In genomic region chr16:88685156-88686061, GRCh38 we compare ENCODE assay signal across 8 cellular contexts. TPM values are rescaled to one million over a fixed set of nuclear protein-coding genes. Genes with fewer than 3 reads are reported as not detected.
DNase-seq lines count a peak whose midpoint lies in the region; ATAC-seq and TF ChIP-seq lines count a peak whose summit lies in the region.

No MANE protein-coding gene starts in this region.

- H3K4me1 ChIP-seq in MM.1S (ENCODE audit: low read length) (peaks cover 23% of the 10 kb centered on the region), fibroblast of lung (ENCODE audit: control insufficient read depth, extremely low read depth, insufficient read depth, low read length) (peaks cover 10% of the 10 kb centered on the region), neuron (ENCODE audit: insufficient read depth, low read length) (peaks cover 18% of the 10 kb centered on the region)

- H2AFZ ChIP-seq in MM.1S (ENCODE audit: low read length) = 0 out of 2 replicates have a peak overlapping the region, but pooled peaks have one; percentile 45
- no peak overlapping the region for H2AFZ ChIP-seq in fibroblast of lung (ENCODE audit: low read length)
- H2AFZ ChIP-seq in neuron (ENCODE audit: low read depth, low read length) = no peak overlapping the region

- peak overlapping the region; percentile 68 for H3K9ac ChIP-seq in MM.1S (ENCODE audit: low read length)
- H3K9ac ChIP-seq in fibroblast of lung (ENCODE audit: insufficient read depth, low read length) = no peak overlapping the region

- H3K27me3 ChIP-seq in MM.1S (replicated peaks; ENCODE audit: insufficient read depth, low read length) (no peaks in the 10 kb centered on the region), fibroblast of lung (ENCODE audit: control insufficient read depth, insufficient read depth, low read length) (peaks cover 9% of the 10 kb centered on the region), neuron (ENCODE audit: insufficient read depth, low read length) (peaks cover 46% of the 10 kb centered on the region)

- no peaks in the 10 kb centered on the region for H3K36me3 ChIP-seq in MM.1S (replicated peaks; ENCODE audit: insufficient read depth, low read length)
- H3K36me3 ChIP-seq in fibroblast of lung (ENCODE audit: control insufficient read depth, insufficient read depth, low read length) = no peaks in the 10 kb centered on the region
- H3K36me3 ChIP-seq in neuron (ENCODE audit: insufficient read depth, low read length) = no peaks in the 10 kb centered on the region

- H3K27ac ChIP-seq in MM.1S (ENCODE audit: low read length) (peak overlapping the region; percentile 75), fibroblast of lung (ENCODE audit: insufficient read depth, low read length) (no peak overlapping the region)

- H3K9me2 ChIP-seq in MM.1S (replicated peaks; ENCODE audit: insufficient read depth, low read length) = no peaks in the 10 kb centered on the region

- H4K20me1 ChIP-seq in MM.1S (ENCODE audit: insufficient read depth, low read length) (no peaks in the 10 kb centered on the region), fibroblast of lung (ENCODE audit: control insufficient read depth, extremely low read depth, insufficient read depth, low read length) (no peaks in the 10 kb centered on the region)

- no peak for ATAC-seq in HG02588 (IDR thresholded peaks at IDR 0.05; ENCODE audit: unreplicated experiment)

- H3K4me2 ChIP-seq in MM.1S (ENCODE audit: low read depth, low read length) (peak overlapping the region; percentile 84), fibroblast of lung (ENCODE audit: extremely low read depth, insufficient read depth, low read length) (peak overlapping the region; percentile 20)

- H3K79me2 ChIP-seq in MM.1S (ENCODE audit: low read length) = peaks cover 8% of the 10 kb centered on the region; the same call in 1 of the 2 replicates
- no peaks in the 10 kb centered on the region for H3K79me2 ChIP-seq in fibroblast of lung (ENCODE audit: control insufficient read depth, insufficient read depth, low read length)

- H3F3A ChIP-seq in MM.1S (ENCODE audit: insufficient read depth, low read length) = peaks cover 27% of the 10 kb centered on the region

- H3K4me3 ChIP-seq in MM.1S (ENCODE audit: low read length) (peak overlapping the region; percentile 74), fibroblast of lung (replicated peaks in 1 of 4; ENCODE audit: control extremely low read depth in 1 of 4, insufficient read depth in 1 of 4, low read depth in 3 of 4, low read length in 4 of 4) (peak overlapping the region in 3 of 4 experiments; percentile 11 to 57 (median 42)), neuron (ENCODE audit: low read length) (peak overlapping the region; percentile 31)

- DNase-seq in D341Med (ENCODE audit: low spot score) = peak; percentile 64
- peak; percentile 61 for DNase-seq in MM.1S
- peak; percentile 69 for DNase-seq in activated T-cell treated with anti-CD3 and anti-CD28 coated beads for 4 hours
- peak; percentile 31 to 48 for DNase-seq in fibroblast of lung (ENCODE audit: low read depth in 2 of 2)
- DNase-seq in Ammon's horn (ENCODE audit: low spot score) = no peak
- no peak for DNase-seq in NCI-H1694 treated with DMSO at 0.1 percent for 48 hours (lab: John Stamatoyannopoulos, UW)

- H3K9me3 ChIP-seq in MM.1S (replicated peaks; ENCODE audit: insufficient read depth, low read length) = no peaks in the 10 kb centered on the region
- no peaks in the 10 kb centered on the region for H3K9me3 ChIP-seq in fibroblast of lung (ENCODE audit: control insufficient read depth, insufficient read depth, low read depth, low read length)
- no peaks in the 10 kb centered on the region for H3K9me3 ChIP-seq in neuron (ENCODE audit: low read length)

- peak; percentile 57 for TF ChIP-seq CTCF in MM.1S (IDR thresholded peaks at IDR 0.05; ENCODE audit: low read length)
- peak; percentile 68 to 88 for TF ChIP-seq CTCF in fibroblast of lung (conservative IDR thresholded peaks at IDR 0.05 in 1 of 2, IDR thresholded peaks at IDR 0.05 in 1 of 2; ENCODE audit: low read depth in 1 of 2, low read length in 2 of 2)

RNA-seq across cellular contexts. Expression of gene SNAI3, which starts 0.9 kb away (rescaled TPM):
- under 0.01 and 0.17 TPM in 2 replicates for total RNA-seq in fibroblast of lung
- polyA plus RNA-seq in fibroblast of lung = 0.03 TPM in 1 of 2 replicates, not detected in the other
- polyA plus RNA-seq in fibroblast of lung (2012) = 0.55 and 0.83 TPM in 2 replicates
- polyA minus RNA-seq in fibroblast of lung (ENCODE audit: low replicate concordance) = not detected in 2 replicates

RNA-seq across cellular contexts. Expression of gene RNF166, which starts 20.8 kb away (rescaled TPM):
- total RNA-seq in fibroblast of lung = 9.7 and 13.6 TPM in 2 replicates
- 6.6 and 8.2 TPM in 2 replicates for polyA plus RNA-seq in fibroblast of lung
- 7.5 and 12.3 TPM in 2 replicates for polyA plus RNA-seq in fibroblast of lung (2012)
- polyA minus RNA-seq in fibroblast of lung (ENCODE audit: low replicate concordance) = 7.3 and 8.0 TPM in 2 replicates

RNA-seq across cellular contexts. Expression of gene CTU2, which starts 20.9 kb away (rescaled TPM):
- total RNA-seq in fibroblast of lung = 11.9 and 13.4 TPM in 2 replicates
- polyA plus RNA-seq in fibroblast of lung = 7.6 and 8.1 TPM in 2 replicates
- 17.9 and 24.7 TPM in 2 replicates for polyA plus RNA-seq in fibroblast of lung (2012)
- 9.5 and 19.2 TPM in 2 replicates for polyA minus RNA-seq in fibroblast of lung (ENCODE audit: low replicate concordance)

RNA-seq across cellular contexts. Expression of gene MVD, which starts 22.5 kb away (rescaled TPM):
- total RNA-seq in fibroblast of lung = 60.1 and 204 TPM in 2 replicates
- polyA plus RNA-seq in fibroblast of lung = 35.9 and 43.4 TPM in 2 replicates
- 102 and 131 TPM in 2 replicates for polyA plus RNA-seq in fibroblast of lung (2012)
- polyA minus RNA-seq in fibroblast of lung (ENCODE audit: low replicate concordance) = 43.4 and 54.6 TPM in 2 replicates

RNA-seq across cellular contexts. Expression of gene CYBA, which starts 34.6 kb away (rescaled TPM):
- total RNA-seq in fibroblast of lung = 124 and 130 TPM in 2 replicates
- 30.8 and 74.7 TPM in 2 replicates for polyA plus RNA-seq in fibroblast of lung
- 86.1 and 179 TPM in 2 replicates for polyA plus RNA-seq in fibroblast of lung (2012)
- 36.2 and 157 TPM in 2 replicates for polyA minus RNA-seq in fibroblast of lung (ENCODE audit: low replicate concordance)

Comparison
In these comparisons a context has a peak if more than half of its experiments do, and no peak if none do; other contexts are left out.
1. DNase-seq: peak in D341Med (single experiment), MM.1S (single experiment), activated T-cell treated with anti-CD3 and anti-CD28 coated beads for 4 hours (single experiment) and fibroblast of lung (2 of 2); none in Ammon's horn (single experiment) and NCI-H1694 treated with DMSO at 0.1 percent for 48 hours (single experiment).
2. Peak in every context shown above with its lines, with median percentiles within 50 percentile points of each other: H3K4me3 ChIP-seq.